8 cellular contexts compared by ENCODE assay signal in the genomic region with DNA sequence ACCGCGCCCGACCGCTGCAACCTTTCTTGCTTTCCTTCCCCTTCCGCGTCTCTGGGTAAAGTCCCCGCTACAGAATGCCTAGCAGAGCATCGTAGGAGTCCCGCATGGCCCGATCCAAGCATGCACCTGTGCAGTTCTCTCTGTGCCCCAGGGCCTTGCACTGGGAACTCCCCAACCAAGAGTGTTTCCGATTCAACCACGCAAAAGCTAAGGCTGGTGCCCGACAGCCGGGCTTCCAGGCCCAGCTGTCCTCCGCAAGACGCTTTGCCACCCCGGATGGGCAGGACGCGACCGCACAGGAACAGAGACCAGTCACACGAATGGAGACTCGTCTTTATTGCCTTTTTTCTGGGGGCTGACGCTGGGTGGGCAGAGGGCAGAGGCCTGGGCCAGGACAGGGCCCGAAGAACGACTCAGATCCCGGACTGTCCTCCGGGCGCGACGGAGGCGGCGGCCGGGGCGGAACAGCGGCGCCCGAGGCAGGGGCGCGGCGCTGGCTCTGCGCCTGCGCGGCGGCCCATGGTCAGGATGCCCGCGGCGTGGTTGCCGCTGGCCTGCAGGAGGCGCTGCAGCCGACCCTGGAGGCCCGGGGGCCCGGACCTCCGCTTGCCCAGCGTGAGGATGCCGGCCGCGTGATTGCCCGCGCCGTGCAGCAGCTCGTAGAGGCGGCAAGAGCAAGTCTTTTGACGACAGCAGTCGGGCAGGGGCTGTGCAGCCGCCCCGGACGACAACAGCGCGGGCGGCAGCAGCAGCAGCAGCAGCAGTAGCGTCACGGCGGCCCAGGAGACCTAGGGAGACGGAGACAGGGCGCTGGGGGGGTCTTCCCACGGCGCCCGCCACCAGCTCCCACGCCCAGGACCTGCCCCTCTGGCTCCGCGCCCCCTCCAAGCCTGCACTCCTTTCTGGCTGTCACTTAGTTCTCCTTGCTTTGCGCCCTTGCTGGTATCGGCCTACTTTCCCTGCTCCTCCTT. TPM values are rescaled to one million over a fixed set of nuclear protein-coding genes. Genes with fewer than 3 reads are reported as not detected.
DNase-seq lines count a peak whose midpoint lies in the region; ATAC-seq and TF ChIP-seq lines count a peak whose summit lies in the region.

No MANE protein-coding gene starts in this region.

- ATAC-seq in HG02852 (IDR thresholded peaks at IDR 0.05; ENCODE audit: unreplicated experiment) (peak; percentile 61), lower lobe of right lung (peak; percentile 90 to 94)

- H3K9me3 Mint-ChIP-seq in activated CD4-positive, alpha-beta T cell treated with anti-CD3 and anti-CD28 coated beads, Interleukin-2, amount 10 ng/mL, durations not matched to agents 7 days and 5 days = no peaks in the 10 kb centered on the region

- H3K36me3 Mint-ChIP-seq in activated CD4-positive, alpha-beta T cell treated with anti-CD3 and anti-CD28 coated beads, Interleukin-2, amount 10 ng/mL, durations not matched to agents 7 days and 5 days (ENCODE audit: low read depth) = no peaks in the 10 kb centered on the region

- H3K27ac Mint-ChIP-seq in activated CD4-positive, alpha-beta T cell treated with anti-CD3 and anti-CD28 coated beads, Interleukin-2, amount 10 ng/mL, durations not matched to agents 7 days and 5 days = peak overlapping the region; percentile 93

- H3K9me3 ChIP-seq in duodenal mucosa (ENCODE audit: control insufficient read depth in 1 of 2, low read length in 2 of 2) = no peaks in the 10 kb centered on the region
- H3K9me3 ChIP-seq in lower lobe of right lung = no peaks in the 10 kb centered on the region

- intact Hi-C loops in lower lobe of right lung (cut with DNase I) = no loop called here

- H3K27me3 Mint-ChIP-seq in activated CD4-positive, alpha-beta T cell treated with anti-CD3 and anti-CD28 coated beads, Interleukin-2, amount 10 ng/mL, durations not matched to agents 7 days and 5 days = peaks cover 23% of the 10 kb centered on the region

- TF ChIP-seq CTCF in GM12873 (IDR thresholded peaks at IDR 0.05; ENCODE audit: insufficient read depth, low read depth, low read length, missing control alignments) (peak; percentile 84), lower lobe of right lung (IDR thresholded peaks at IDR 0.05) (peak; percentile 91)

- H3K4me1 Mint-ChIP-seq in activated CD4-positive, alpha-beta T cell treated with anti-CD3 and anti-CD28 coated beads, Interleukin-2, amount 10 ng/mL, durations not matched to agents 7 days and 5 days = peaks cover 49% of the 10 kb centered on the region

- H3K4me3 ChIP-seq in duodenal mucosa (ENCODE audit: low read depth in 1 of 2, low read length in 2 of 2) (peak overlapping the region; percentile 78 to 86), lower lobe of right lung (peak overlapping the region; percentile 65)

- H3K36me3 ChIP-seq in duodenal mucosa (ENCODE audit: control insufficient read depth in 1 of 2, insufficient read depth in 2 of 2, low read length in 2 of 2) (no peaks in the 10 kb centered on the region), lower lobe of right lung (no peaks in the 10 kb centered on the region)

- H3K9ac ChIP-seq in duodenal mucosa (ENCODE audit: low read depth in 1 of 2, low read length in 2 of 2) = peak overlapping the region; percentile 63 to 67

- H3K4me1 ChIP-seq in duodenal mucosa (ENCODE audit: control insufficient read depth in 1 of 2, insufficient read depth in 2 of 2, low read length in 2 of 2) (peaks cover 30 to 48% of the 10 kb centered on the region in 2 donors), lower lobe of right lung (peaks cover 39% of the 10 kb centered on the region)

- POLR2A ChIA-PET in activated CD4-positive, alpha-beta T cell treated with anti-CD3 and anti-CD28 coated beads, Interleukin-2, amount 10 ng/mL, durations not matched to agents 7 days and 5 days (lab: Charles Lee) = no interaction called here

- H3K4me3 Mint-ChIP-seq in activated CD4-positive, alpha-beta T cell treated with anti-CD3 and anti-CD28 coated beads, Interleukin-2, amount 10 ng/mL, durations not matched to agents 7 days and 5 days = peak overlapping the region; percentile 87

- H3K27ac ChIP-seq in duodenal mucosa (ENCODE audit: low read depth, low read length) (peak overlapping the region; percentile 79), lower lobe of right lung (peak overlapping the region; percentile 75)

- DNase-seq in NCI-H345 (lab: John Stamatoyannopoulos, UW) = peak; percentile 76
- peak; percentile 71 for DNase-seq in activated CD4-positive, alpha-beta T cell treated with anti-CD3 and anti-CD28 coated beads, Interleukin-2, amount 10 ng/mL, durations not matched to agents 7 days and 5 days
- peak; percentile 87 for DNase-seq in lower lobe of right lung
- peak; percentile 74 to 79 for DNase-seq in stimulated activated CD4-positive, alpha-beta T cell treated with anti-CD3 and anti-CD28 coated beads, Interleukin-4, amount 100 ng/mL, for 48 hours (ENCODE audit: low read depth in 2 of 2)
- no peak for DNase-seq in dedifferentiated amniotic fluid mesenchymal stem cell (ENCODE audit: extremely low spot score)

- CTCF ChIA-PET in activated CD4-positive, alpha-beta T cell treated with anti-CD3 and anti-CD28 coated beads, Interleukin-2, amount 10 ng/mL, durations not matched to agents 7 days and 5 days (lab: Charles Lee) = interaction anchor here (0.5 to 2.8 kb wide), 17 partner anchors 11 to 271 kb away, joined by 3 to 33 read pairs (median 3); partner anchors contain the start of genes GHDC, KAT2A and NKIRAS2

- peaks cover 2 to 7% of the 10 kb centered on the region in 2 donors for H3K27me3 ChIP-seq in duodenal mucosa (ENCODE audit: control insufficient read depth in 1 of 2, insufficient read depth in 2 of 2, low read length in 2 of 2)
- H3K27me3 ChIP-seq in lower lobe of right lung (ENCODE audit: low read depth) = peaks cover 26% of the 10 kb centered on the region

RNA-seq across cellular contexts. Expression of gene HCRT, which starts 1.2 kb away (rescaled TPM):
- not detected for total RNA-seq in activated CD4-positive, alpha-beta T cell treated with anti-CD3 and anti-CD28 coated beads, Interleukin-2, amount 10 ng/mL, durations not matched to agents 7 days and 5 days
- not detected for total RNA-seq in lower lobe of right lung

RNA-seq across cellular contexts. Expression of gene KCNH4, which starts 3.1 kb away (rescaled TPM):
- total RNA-seq in activated CD4-positive, alpha-beta T cell treated with anti-CD3 and anti-CD28 coated beads, Interleukin-2, amount 10 ng/mL, durations not matched to agents 7 days and 5 days = under 1 TPM; 0.15 to 0.17 TPM
- total RNA-seq in lower lobe of right lung = 0.09 TPM

RNA-seq across cellular contexts. Expression of gene GHDC, which starts 10.3 kb away (rescaled TPM):
- total RNA-seq in activated CD4-positive, alpha-beta T cell treated with anti-CD3 and anti-CD28 coated beads, Interleukin-2, amount 10 ng/mL, durations not matched to agents 7 days and 5 days = 10 to 100 TPM; 15.3 to 15.5 TPM
- 33.4 TPM for total RNA-seq in lower lobe of right lung

RNA-seq across cellular contexts. Expression of gene RAB5C, which starts 29.2 kb away (rescaled TPM):
- 100 to 1,000 TPM in 1 of 2 experiments, 10 to 100 TPM in 1; 97.1 to 108 TPM for total RNA-seq in activated CD4-positive, alpha-beta T cell treated with anti-CD3 and anti-CD28 coated beads, Interleukin-2, amount 10 ng/mL, durations not matched to agents 7 days and 5 days
- 153 TPM for total RNA-seq in lower lobe of right lung
